Comparison of ENCODE assay signal across 9 cellular contexts in the genomic region with DNA sequence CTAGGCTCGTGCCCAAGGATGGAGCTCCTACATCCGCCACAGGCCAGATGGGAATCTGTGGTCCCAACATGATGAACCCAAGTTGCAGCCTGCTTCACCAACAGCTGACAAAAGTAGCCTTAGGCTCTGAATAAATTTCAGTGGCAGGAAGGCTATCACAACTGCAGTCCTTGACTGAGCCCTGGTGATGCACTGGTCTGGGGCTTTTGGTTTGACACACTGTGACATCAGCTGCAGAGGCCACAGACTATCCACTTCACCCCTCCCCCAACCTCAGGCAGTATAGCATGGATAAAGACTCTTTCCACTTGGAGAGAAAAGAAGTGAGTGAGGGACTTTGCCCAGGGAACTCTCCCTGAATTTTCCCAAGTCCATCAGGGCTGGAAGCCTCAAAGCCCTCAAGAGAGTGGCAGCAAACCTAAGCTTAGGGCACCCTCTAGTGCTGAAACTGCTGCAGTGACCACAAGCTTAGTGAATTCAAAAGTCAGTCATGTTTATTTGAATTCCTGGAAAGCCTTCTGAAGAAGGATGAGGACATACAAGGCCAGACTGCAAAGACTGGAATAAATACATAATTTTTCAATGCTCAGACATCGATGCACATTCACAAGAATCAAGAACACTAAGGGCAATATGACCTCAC.
DNase-seq lines count a peak whose midpoint lies in the region; ATAC-seq, FAIRE-seq and TF ChIP-seq lines count a peak whose summit lies in the region.
"Had no signal": no experiment of that assay in that cellular context is flagged by ENCODE, and none has a peak within 500 bp of the region (broad histone marks: within the 10 kb centered on the region; RNA-seq: fewer than 3 reads in every experiment).

No MANE protein-coding gene starts in this region.

- TF ChIP-seq CTCF in D721Med (IDR thresholded peaks at IDR 0.05; ENCODE audit: insufficient read depth, missing control alignments) = peak; percentile 33
- TF ChIP-seq CTCF in OCI-LY1 (IDR thresholded peaks at IDR 0.05; ENCODE audit: low read length) = peak; percentile 65
- TF ChIP-seq CTCF in coronary artery (IDR thresholded peaks at IDR 0.05) = no peak

- H3K9me3 ChIP-seq in OCI-LY1 (ENCODE audit: low read length) = no peaks in the 10 kb centered on the region

- H3K4me1 ChIP-seq in OCI-LY1 (ENCODE audit: insufficient read depth, low read length, severe bottlenecking) = peaks cover 31% of the 10 kb centered on the region

- no peaks in the 10 kb centered on the region for H3K36me3 ChIP-seq in OCI-LY1 (ENCODE audit: insufficient read depth, low read length)

- H3K27ac ChIP-seq in OCI-LY1 (ENCODE audit: low read depth, low read length, poor library complexity, severe bottlenecking) (no peak overlapping the region), coronary artery (no peak overlapping the region)

- H3K9ac ChIP-seq in OCI-LY1 (ENCODE audit: low read length) = no peak overlapping the region

- DNase-seq in D721Med (ENCODE audit: insufficient read length, low spot score) (no peak), islet precursor cell (peak; percentile 62), epidermal melanocyte (ENCODE audit: insufficient read length, low spot score) (no peak), hypothalamus (lab: John Stamatoyannopoulos, UW) (no peak), coronary artery (ENCODE audit: low spot score) (no peak)
- DNase-seq in effector CD8-positive, alpha-beta T cell (lab: John Stamatoyannopoulos, UW) = no peak

- peak; percentile 84 for FAIRE-seq in D721Med (lab: Jason Lieb, UNC)
- FAIRE-seq: endothelial cell of umbilical vein had no signal

- H3K4me2 ChIP-seq in OCI-LY1 (ENCODE audit: low read length) = no peak overlapping the region

- no peaks in the 10 kb centered on the region for H3K79me2 ChIP-seq in OCI-LY1 (ENCODE audit: insufficient read depth, low read length)

- H4K20me1 ChIP-seq in OCI-LY1 (ENCODE audit: insufficient read depth, low read length) = no peaks in the 10 kb centered on the region

- no peak overlapping the region for H3K4me3 ChIP-seq in OCI-LY1 (ENCODE audit: low read depth, low read length, poor library complexity, severe bottlenecking)
- H3K4me3 ChIP-seq in coronary artery = no peak overlapping the region

- H2AFZ ChIP-seq in OCI-LY1 (ENCODE audit: low read length) = no peak overlapping the region

- ATAC-seq in GM21390 (IDR thresholded peaks at IDR 0.05; ENCODE audit: unreplicated experiment) = peak; percentile 67

- no peaks in the 10 kb centered on the region for H3K27me3 ChIP-seq in OCI-LY1 (ENCODE audit: insufficient read depth, low read length)

- no peaks in the 10 kb centered on the region for H3K9me2 ChIP-seq in OCI-LY1 (ENCODE audit: low read depth, low read length)

- H3F3A ChIP-seq in OCI-LY1 (ENCODE audit: insufficient read depth, low read length) = no peaks in the 10 kb centered on the region
